14 cellular contexts compared by ENCODE assay signal in genomic region chr3:184685646-184686045, GRCh38. TPM values are rescaled to one million over a fixed set of nuclear protein-coding genes. Genes with fewer than 3 reads are reported as not detected.
DNase-seq lines count a peak whose midpoint lies in the region; TF ChIP-seq lines count a peak whose summit lies in the region.
"Had no signal": no experiment of that assay in that cellular context is flagged by ENCODE, and none has a peak within 500 bp of the region (broad histone marks: within the 10 kb centered on the region; RNA-seq: fewer than 3 reads in every experiment).

No MANE protein-coding gene starts in this region.

- DNase-seq in DMS79 treated with DMSO at 0.1 percent for 48 hours (lab: John Stamatoyannopoulos, UW) (peak; percentile 27), NCI-H2227 (lab: John Stamatoyannopoulos, UW; ENCODE audit: unreplicated experiment) (peak; percentile 82), glutamatergic neuron (no peak), NCI-H1417 treated with DMSO at 0.1 percent for 48 hours (lab: John Stamatoyannopoulos, UW) (no peak), transverse colon (no peak), dermis blood vessel endothelial cell (no peak)
- DNase-seq in activated CD8-positive, alpha-beta memory T cell treated with anti-CD3 and anti-CD28 coated beads, Interleukin-2, amount 50 U/mL, for 48 hours: no peak
- DNase-seq: activated CD8-positive, alpha-beta memory T cell treated with anti-CD3 and anti-CD28 coated beads, Interleukin-2, amount 50 U/mL, for 4 hours; DMS153; stimulated activated CD8-positive, alpha-beta memory T cell treated with anti-CD3 and anti-CD28 coated beads, Interleukin-4, amount 100 ng/mL, for 48 hours had no signal

- 35% methylated on average over 4 of the region's 4 CpGs; no CpG with 5 or more reads in 1 of the 2 donors for WGBS in transverse colon (ENCODE audit: low coverage in 1 of 2), 2 donors

- H2AFZ ChIP-seq in neuron (ENCODE audit: low read depth, low read length): peak overlapping the region; percentile 21

- no peaks in the 10 kb centered on the region for H3K36me3 ChIP-seq in neuron (ENCODE audit: insufficient read depth, low read length)
- H3K36me3 ChIP-seq in transverse colon: no peaks in the 10 kb centered on the region
- H3K36me3 ChIP-seq: tibial nerve had no signal

- no peak overlapping the region for H3K4me3 Mint-ChIP-seq in glutamatergic neuron (ENCODE audit: unreplicated experiment)

- TF ChIP-seq POLR2A in transverse colon (IDR thresholded peaks at IDR 0.05): no peak

- in situ Hi-C loops in transverse colon (cut with MboI; ENCODE audit: low pct_ligation_motif_present in 1 of 4, low pct_unique_long_range_greater_than_20kb in 1 of 4, low sequenced_read_pairs in 3 of 4): no loop called here

- intact Hi-C loops in transverse colon (cut with DNase I; ENCODE audit: low total_unique reads): no loop called here

- H3K9me3 Mint-ChIP-seq in glutamatergic neuron (ENCODE audit: unreplicated experiment): peaks cover 8% of the 10 kb centered on the region
- H3K9me3 Mint-ChIP-seq: activated naive CD4-positive, alpha-beta T cell treated with anti-CD3 and anti-CD28 coated beads, Interleukin-2, amount 50 U/mL, for 72 hours had no signal

- H3K27ac Mint-ChIP-seq in glutamatergic neuron (ENCODE audit: unreplicated experiment): peak overlapping the region; percentile 48
- H3K27ac Mint-ChIP-seq: activated naive CD4-positive, alpha-beta T cell treated with anti-CD3 and anti-CD28 coated beads, Interleukin-2, amount 50 U/mL, for 72 hours had no signal

- no peak overlapping the region for H3K4me3 ChIP-seq in neuron (ENCODE audit: low read length)
- no peak overlapping the region for H3K4me3 ChIP-seq in transverse colon
- H3K4me3 ChIP-seq: GM12878, tibial nerve had no signal

- H3K4me1 ChIP-seq in neuron (ENCODE audit: insufficient read depth, low read length) (peaks cover 20% of the 10 kb centered on the region), transverse colon (peaks cover 4 to 33% (median 26%) of the 10 kb centered on the region in 4 donors)

- H3K27me3 ChIP-seq in neuron (ENCODE audit: insufficient read depth, low read length) (no peaks in the 10 kb centered on the region), transverse colon (no peaks in the 10 kb centered on the region)
- H3K27me3 ChIP-seq: tibial nerve had no signal

- peaks cover 4% of the 10 kb centered on the region for H3K27me3 Mint-ChIP-seq in glutamatergic neuron (ENCODE audit: unreplicated experiment)

- H3K9me3 ChIP-seq in neuron (ENCODE audit: low read length): no peaks in the 10 kb centered on the region
- no peaks in the 10 kb centered on the region for H3K9me3 ChIP-seq in transverse colon
- H3K9me3 ChIP-seq: tibial nerve had no signal

- no peak for TF ChIP-seq CTCF in glutamatergic neuron (IDR thresholded peaks at IDR 0.05; ENCODE audit: partially characterized antibody, unreplicated experiment)
- no peak for TF ChIP-seq CTCF in transverse colon (IDR thresholded peaks at IDR 0.05)

- H3K27ac ChIP-seq in transverse colon: no peak overlapping the region

- no peak for TF ChIP-seq EP300 in transverse colon (IDR thresholded peaks at IDR 0.05; ENCODE audit: low read depth)

- no peaks in the 10 kb centered on the region for H3K36me3 Mint-ChIP-seq in glutamatergic neuron (ENCODE audit: unreplicated experiment)
- H3K36me3 Mint-ChIP-seq: activated naive CD4-positive, alpha-beta T cell treated with anti-CD3 and anti-CD28 coated beads, Interleukin-2, amount 50 U/mL, for 72 hours had no signal

- peaks cover 10% of the 10 kb centered on the region for H3K4me1 Mint-ChIP-seq in glutamatergic neuron (ENCODE audit: low read depth, unreplicated experiment)

RNA-seq across cellular contexts. Expression of gene MAGEF1, which starts 26.2 kb away (rescaled TPM):
- total RNA-seq in glutamatergic neuron (ENCODE audit: unreplicated experiment) (56.3 TPM), transverse colon (10 to 100 TPM in 3 of 4 donors, 1 to 10 TPM in 1; 4.2 to 22.5 (median 16.0) TPM), dermis blood vessel endothelial cell (12.4 and 12.9 TPM in 2 replicates)

Comparison
In these comparisons a context has a peak if more than half of its experiments do, and no peak if none do; other contexts are left out.
1. DNase-seq: peak in DMS79 treated with DMSO at 0.1 percent for 48 hours (single experiment) and NCI-H2227 (single experiment); none in glutamatergic neuron (single experiment), NCI-H1417 treated with DMSO at 0.1 percent for 48 hours (single experiment), transverse colon (single experiment), activated CD8-positive, alpha-beta memory T cell treated with anti-CD3 and anti-CD28 coated beads, Interleukin-2, amount 50 U/mL, for 48 hours (single experiment) and dermis blood vessel endothelial cell (single experiment).